1 cellular context compared by ENCODE assay signal in the genomic region with DNA sequence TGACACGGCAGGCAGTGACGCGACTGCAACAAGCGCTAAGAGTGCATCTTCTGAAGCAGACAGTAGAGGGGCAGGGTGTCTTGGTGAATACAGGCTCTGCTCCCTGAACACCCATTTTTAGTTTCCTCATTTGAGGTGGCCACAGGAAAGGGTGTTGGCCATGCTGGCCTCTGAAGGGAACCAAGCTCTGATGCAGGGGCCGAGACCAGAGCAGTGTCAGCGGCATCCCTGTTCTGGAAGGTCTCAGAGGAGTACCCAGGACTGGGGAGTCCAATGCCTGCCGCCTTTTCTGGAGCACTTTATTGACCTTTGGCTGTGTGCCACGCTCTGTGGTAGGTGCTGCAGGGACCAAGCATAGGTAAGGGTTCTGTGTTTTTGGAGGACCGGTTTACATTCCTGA.
TF ChIP-seq lines count a peak whose summit lies in the region.

No MANE protein-coding gene starts in this region.

TF ChIP-seq in H1, 55 proteins besides CTCF, POLR2A, EP300 and RAD21 (continued from another document):
- TF ChIP-seq, protein P1, sequence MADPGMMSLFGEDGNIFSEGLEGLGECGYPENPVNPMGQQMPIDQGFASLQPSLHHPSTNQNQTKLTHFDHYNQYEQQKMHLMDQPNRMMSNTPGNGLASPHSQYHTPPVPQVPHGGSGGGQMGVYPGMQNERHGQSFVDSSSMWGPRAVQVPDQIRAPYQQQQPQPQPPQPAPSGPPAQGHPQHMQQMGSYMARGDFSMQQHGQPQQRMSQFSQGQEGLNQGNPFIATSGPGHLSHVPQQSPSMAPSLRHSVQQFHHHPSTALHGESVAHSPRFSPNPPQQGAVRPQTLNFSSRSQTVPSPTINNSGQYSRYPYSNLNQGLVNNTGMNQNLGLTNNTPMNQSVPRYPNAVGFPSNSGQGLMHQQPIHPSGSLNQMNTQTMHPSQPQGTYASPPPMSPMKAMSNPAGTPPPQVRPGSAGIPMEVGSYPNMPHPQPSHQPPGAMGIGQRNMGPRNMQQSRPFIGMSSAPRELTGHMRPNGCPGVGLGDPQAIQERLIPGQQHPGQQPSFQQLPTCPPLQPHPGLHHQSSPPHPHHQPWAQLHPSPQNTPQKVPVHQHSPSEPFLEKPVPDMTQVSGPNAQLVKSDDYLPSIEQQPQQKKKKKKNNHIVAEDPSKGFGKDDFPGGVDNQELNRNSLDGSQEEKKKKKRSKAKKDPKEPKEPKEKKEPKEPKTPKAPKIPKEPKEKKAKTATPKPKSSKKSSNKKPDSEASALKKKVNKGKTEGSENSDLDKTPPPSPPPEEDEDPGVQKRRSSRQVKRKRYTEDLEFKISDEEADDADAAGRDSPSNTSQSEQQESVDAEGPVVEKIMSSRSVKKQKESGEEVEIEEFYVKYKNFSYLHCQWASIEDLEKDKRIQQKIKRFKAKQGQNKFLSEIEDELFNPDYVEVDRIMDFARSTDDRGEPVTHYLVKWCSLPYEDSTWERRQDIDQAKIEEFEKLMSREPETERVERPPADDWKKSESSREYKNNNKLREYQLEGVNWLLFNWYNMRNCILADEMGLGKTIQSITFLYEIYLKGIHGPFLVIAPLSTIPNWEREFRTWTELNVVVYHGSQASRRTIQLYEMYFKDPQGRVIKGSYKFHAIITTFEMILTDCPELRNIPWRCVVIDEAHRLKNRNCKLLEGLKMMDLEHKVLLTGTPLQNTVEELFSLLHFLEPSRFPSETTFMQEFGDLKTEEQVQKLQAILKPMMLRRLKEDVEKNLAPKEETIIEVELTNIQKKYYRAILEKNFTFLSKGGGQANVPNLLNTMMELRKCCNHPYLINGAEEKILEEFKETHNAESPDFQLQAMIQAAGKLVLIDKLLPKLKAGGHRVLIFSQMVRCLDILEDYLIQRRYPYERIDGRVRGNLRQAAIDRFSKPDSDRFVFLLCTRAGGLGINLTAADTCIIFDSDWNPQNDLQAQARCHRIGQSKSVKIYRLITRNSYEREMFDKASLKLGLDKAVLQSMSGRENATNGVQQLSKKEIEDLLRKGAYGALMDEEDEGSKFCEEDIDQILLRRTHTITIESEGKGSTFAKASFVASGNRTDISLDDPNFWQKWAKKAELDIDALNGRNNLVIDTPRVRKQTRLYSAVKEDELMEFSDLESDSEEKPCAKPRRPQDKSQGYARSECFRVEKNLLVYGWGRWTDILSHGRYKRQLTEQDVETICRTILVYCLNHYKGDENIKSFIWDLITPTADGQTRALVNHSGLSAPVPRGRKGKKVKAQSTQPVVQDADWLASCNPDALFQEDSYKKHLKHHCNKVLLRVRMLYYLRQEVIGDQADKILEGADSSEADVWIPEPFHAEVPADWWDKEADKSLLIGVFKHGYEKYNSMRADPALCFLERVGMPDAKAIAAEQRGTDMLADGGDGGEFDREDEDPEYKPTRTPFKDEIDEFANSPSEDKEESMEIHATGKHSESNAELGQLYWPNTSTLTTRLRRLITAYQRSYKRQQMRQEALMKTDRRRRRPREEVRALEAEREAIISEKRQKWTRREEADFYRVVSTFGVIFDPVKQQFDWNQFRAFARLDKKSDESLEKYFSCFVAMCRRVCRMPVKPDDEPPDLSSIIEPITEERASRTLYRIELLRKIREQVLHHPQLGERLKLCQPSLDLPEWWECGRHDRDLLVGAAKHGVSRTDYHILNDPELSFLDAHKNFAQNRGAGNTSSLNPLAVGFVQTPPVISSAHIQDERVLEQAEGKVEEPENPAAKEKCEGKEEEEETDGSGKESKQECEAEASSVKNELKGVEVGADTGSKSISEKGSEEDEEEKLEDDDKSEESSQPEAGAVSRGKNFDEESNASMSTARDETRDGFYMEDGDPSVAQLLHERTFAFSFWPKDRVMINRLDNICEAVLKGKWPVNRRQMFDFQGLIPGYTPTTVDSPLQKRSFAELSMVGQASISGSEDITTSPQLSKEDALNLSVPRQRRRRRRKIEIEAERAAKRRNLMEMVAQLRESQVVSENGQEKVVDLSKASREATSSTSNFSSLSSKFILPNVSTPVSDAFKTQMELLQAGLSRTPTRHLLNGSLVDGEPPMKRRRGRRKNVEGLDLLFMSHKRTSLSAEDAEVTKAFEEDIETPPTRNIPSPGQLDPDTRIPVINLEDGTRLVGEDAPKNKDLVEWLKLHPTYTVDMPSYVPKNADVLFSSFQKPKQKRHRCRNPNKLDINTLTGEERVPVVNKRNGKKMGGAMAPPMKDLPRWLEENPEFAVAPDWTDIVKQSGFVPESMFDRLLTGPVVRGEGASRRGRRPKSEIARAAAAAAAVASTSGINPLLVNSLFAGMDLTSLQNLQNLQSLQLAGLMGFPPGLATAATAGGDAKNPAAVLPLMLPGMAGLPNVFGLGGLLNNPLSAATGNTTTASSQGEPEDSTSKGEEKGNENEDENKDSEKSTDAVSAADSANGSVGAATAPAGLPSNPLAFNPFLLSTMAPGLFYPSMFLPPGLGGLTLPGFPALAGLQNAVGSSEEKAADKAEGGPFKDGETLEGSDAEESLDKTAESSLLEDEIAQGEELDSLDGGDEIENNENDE (IDR thresholded peaks at IDR 0.05; ENCODE audit: insufficient replicate concordance, low read length), result no peak
- TF ChIP-seq RNF2 (IDR thresholded peaks at IDR 0.05; ENCODE audit: borderline replicate concordance, low read depth, low read length, missing control alignments, poor library complexity, severe bottlenecking), result no peak
- TF ChIP-seq SP2 (IDR thresholded peaks at IDR 0.05; ENCODE audit: low read length), result no peak
TF ChIP-seq in H1: peak in this region for 0.
